In the genomic region with DNA sequence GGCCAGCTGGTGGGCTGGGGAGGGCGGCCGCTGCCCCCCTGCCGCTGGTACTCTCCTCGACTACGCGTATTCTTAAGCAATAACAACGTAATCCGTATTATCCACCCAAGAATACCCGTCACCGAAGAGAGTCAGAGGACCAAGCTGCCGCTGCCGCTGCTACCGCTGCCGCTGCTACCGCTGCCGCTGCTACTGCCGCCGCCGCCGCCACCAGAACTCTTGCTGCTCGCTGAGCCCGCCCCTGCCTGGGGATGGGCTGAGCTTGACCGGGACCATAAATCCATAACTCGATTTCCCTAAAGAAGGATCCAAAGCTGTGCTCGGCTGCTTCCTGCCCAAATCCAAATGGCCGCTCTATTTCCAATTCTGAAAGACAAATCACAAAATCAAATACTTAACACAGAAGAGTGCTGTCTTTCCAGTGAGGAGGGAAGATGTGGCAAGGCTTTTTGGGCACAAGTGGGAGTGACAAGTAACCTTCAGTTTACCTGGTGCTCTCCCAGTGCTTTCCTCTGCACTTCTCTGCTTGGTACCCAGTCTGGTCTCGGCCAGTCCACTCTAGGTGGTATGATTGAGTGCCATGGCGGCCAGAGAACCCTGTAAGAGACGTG, we compare ENCODE assay signal across 1 cellular context.
TF ChIP-seq lines count a peak whose summit lies in the region.

No MANE protein-coding gene starts in this region.

TF ChIP-seq in HEK293, 187 proteins besides CTCF, POLR2A, EP300 and RAD21 (continued from another document):
- TF ChIP-seq, protein P1, sequence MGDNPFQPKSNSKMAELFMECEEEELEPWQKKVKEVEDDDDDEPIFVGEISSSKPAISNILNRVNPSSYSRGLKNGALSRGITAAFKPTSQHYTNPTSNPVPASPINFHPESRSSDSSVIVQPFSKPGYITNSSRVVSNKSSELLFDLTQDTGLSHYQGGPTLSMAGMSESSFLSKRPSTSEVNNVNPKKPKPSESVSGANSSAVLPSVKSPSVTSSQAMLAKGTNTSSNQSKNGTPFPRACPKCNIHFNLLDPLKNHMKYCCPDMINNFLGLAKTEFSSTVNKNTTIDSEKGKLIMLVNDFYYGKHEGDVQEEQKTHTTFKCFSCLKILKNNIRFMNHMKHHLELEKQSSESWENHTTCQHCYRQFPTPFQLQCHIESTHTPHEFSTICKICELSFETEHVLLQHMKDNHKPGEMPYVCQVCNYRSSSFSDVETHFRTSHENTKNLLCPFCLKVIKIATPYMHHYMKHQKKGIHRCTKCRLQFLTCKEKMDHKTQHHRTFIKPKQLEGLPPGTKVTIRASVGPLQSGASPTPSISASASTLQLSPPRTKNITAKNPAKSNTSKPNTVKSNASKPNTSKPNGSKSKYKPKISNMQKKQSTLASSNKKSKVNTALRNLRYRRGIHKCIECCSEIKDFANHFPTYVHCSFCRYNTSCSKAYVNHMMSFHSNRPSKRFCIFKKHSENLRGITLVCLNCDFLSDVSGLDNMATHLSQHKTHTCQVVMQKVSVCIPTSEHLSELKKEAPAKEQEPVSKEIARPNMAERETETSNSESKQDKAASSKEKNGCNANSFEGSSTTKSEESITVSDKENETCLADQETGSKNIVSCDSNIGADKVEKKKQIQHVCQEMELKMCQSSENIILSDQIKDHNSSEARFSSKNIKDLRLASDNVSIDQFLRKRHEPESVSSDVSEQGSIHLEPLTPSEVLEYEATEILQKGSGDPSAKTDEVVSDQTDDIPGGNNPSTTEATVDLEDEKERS (tag by site-specific recombination; IDR thresholded peaks at IDR 0.05) = no peak
- TF ChIP-seq ZNF76 (tag by site-specific recombination; IDR thresholded peaks at IDR 0.05; ENCODE audit: borderline replicate concordance, low read depth) = no peak
- no peak for TF ChIP-seq BCL11B (tag by site-specific recombination; IDR thresholded peaks at IDR 0.05; ENCODE audit: low read depth)
- no peak for TF ChIP-seq ZNF473 (tag by site-specific recombination; IDR thresholded peaks at IDR 0.05)
- no peak for TF ChIP-seq ZNF626 (tag by site-specific recombination; IDR thresholded peaks at IDR 0.05)
- TF ChIP-seq, protein P2, sequence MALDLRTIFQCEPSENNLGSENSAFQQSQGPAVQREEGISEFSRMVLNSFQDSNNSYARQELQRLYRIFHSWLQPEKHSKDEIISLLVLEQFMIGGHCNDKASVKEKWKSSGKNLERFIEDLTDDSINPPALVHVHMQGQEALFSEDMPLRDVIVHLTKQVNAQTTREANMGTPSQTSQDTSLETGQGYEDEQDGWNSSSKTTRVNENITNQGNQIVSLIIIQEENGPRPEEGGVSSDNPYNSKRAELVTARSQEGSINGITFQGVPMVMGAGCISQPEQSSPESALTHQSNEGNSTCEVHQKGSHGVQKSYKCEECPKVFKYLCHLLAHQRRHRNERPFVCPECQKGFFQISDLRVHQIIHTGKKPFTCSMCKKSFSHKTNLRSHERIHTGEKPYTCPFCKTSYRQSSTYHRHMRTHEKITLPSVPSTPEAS (tag by site-specific recombination; IDR thresholded peaks at IDR 0.05) = no peak
- TF ChIP-seq ZNF596 (tag by site-specific recombination; IDR thresholded peaks at IDR 0.05) = no peak
- TF ChIP-seq SETDB1 (IDR thresholded peaks at IDR 0.05; ENCODE audit: insufficient read length, low read length) = no peak
- no peak for TF ChIP-seq ZNF610 (tag by site-specific recombination; IDR thresholded peaks at IDR 0.05; ENCODE audit: borderline replicate concordance)
- TF ChIP-seq ZNF670 (tag by site-specific recombination; IDR thresholded peaks at IDR 0.05; ENCODE audit: low read depth) = no peak
